ENCODE assay signal across 8 cellular contexts in genomic region chr5:79133657-79134451, GRCh38. TPM values are rescaled to one million over a fixed set of nuclear protein-coding genes. Genes with fewer than 3 reads are reported as not detected.
DNase-seq lines count a peak whose midpoint lies in the region; ATAC-seq, FAIRE-seq and TF ChIP-seq lines count a peak whose summit lies in the region.

No MANE protein-coding gene starts in this region.

- H3K27me3 ChIP-seq in adrenal gland: no peaks in the 10 kb centered on the region
- H3K27me3 ChIP-seq in prostate gland (replicated peaks; ENCODE audit: insufficient read depth): no peaks in the 10 kb centered on the region

- H3K9me3 ChIP-seq in adrenal gland (replicated peaks in 1 of 3) (no peaks in the 10 kb centered on the region), prostate gland (no peaks in the 10 kb centered on the region)

- intact Hi-C loops in adrenal gland (cut with DNase I): loop anchor here (2.0 to 10.0 kb wide), 4 partner anchors 107 to 333 kb away; no protein-coding TSS in a partner anchor
- intact Hi-C loops in left cardiac atrium (cut with DNase I): loop anchor here (1.0 to 5.0 kb wide), 4 partner anchors 109 to 403 kb away; no protein-coding TSS in a partner anchor
- intact Hi-C loops in prostate gland (cut with DNase I): loop anchor here (1.0 to 2.0 kb wide), 2 partner anchors 109 to 331 kb away; no protein-coding TSS in a partner anchor

- 3 to 6% (median 4%) methylated on average over 11 of the region's 11 CpGs for WGBS in adrenal gland, 4 donors
- 4% methylated on average over 11 of the region's 11 CpGs for WGBS in prostate gland

- ATAC-seq in left cardiac atrium (peak; percentile 77 to 93), GM19035 (IDR thresholded peaks at IDR 0.05; ENCODE audit: unreplicated experiment) (no peak)

- H3K4me1 ChIP-seq in adrenal gland (replicated peaks in 1 of 2) (peaks cover 7 to 15% of the 10 kb centered on the region in 2 donors), prostate gland (replicated peaks) (no peaks in the 10 kb centered on the region)

- peak; percentile 93 for FAIRE-seq in G401.6 (lab: Jason Lieb, UNC)

- peak; percentile 54 to 74 (median 65) for TF ChIP-seq CTCF in adrenal gland (IDR thresholded peaks at IDR 0.05)
- peak; percentile 44 to 76 (median 68) for TF ChIP-seq CTCF in prostate gland (IDR thresholded peaks at IDR 0.05)

- H3K36me3 ChIP-seq in adrenal gland (replicated peaks in 1 of 2) (no peaks in the 10 kb centered on the region), prostate gland (no peaks in the 10 kb centered on the region)

- peak; percentile 27 for DNase-seq in NCI-H1048 (lab: John Stamatoyannopoulos, UW)
- peak; percentile 21 to 73 for DNase-seq in SW 1271 (lab: John Stamatoyannopoulos, UW)
- peak; percentile 49 to 86 (median 70) for DNase-seq in adrenal gland
- DNase-seq in left cardiac atrium: peak; percentile 67
- DNase-seq in prostate gland (ENCODE audit: low spot score): peak; percentile 49
- peak; percentile 73 for DNase-seq in ureter (ENCODE audit: low spot score)

- H3K27ac ChIP-seq in adrenal gland: peak overlapping the region in 2 of 5 donors; percentile 29 to 46
- H3K27ac ChIP-seq in prostate gland: peak overlapping the region; percentile 55

- peak overlapping the region in 1 of 4 donors; percentile 5 for H3K4me3 ChIP-seq in adrenal gland
- H3K4me3 ChIP-seq in prostate gland: peak overlapping the region in 1 of 2 donors; percentile 23

- no peak for TF ChIP-seq POLR2A in adrenal gland (IDR thresholded peaks at IDR 0.05)
- no peak for TF ChIP-seq POLR2A in prostate gland (IDR thresholded peaks at IDR 0.05)

RNA-seq across cellular contexts. Expression of gene BHMT, which starts 22.2 kb away (rescaled TPM):
- 1 to 10 TPM in 1 of 8 donors, under 1 TPM in 6, not detected in 1; 0.23 to 1.6 (median 0.71) TPM for total RNA-seq in adrenal gland
- under 1 TPM; 0.24 to 0.56 (median 0.47) TPM for polyA plus RNA-seq in adrenal gland
- total RNA-seq in left cardiac atrium: under 1 TPM; 0.18 to 0.44 TPM
- total RNA-seq in prostate gland: 1 to 10 TPM in 1 of 2 donors, under 1 TPM in 1; 0.51 to 3.1 TPM
- 8.7 TPM for total RNA-seq in ureter
